Comparison of ENCODE assay signal across 9 cellular contexts in genomic region chrX:119467433-119467832, GRCh38. TPM values are rescaled to one million over a fixed set of nuclear protein-coding genes. Genes with fewer than 3 reads are reported as not detected.
A peak's percentile ranks its signal among the peaks of the same experiment; 100 is the strongest.
DNase-seq lines count a peak whose midpoint lies in the region; ATAC-seq, FAIRE-seq and TF ChIP-seq lines count a peak whose summit lies in the region.
"Had no signal": no experiment of that assay in that cellular context is flagged by ENCODE, and none has a peak within 500 bp of the region (broad histone marks: within the 10 kb centered on the region; RNA-seq: fewer than 3 reads in every experiment).

No MANE protein-coding gene starts in this region.

- H3K9me3 ChIP-seq in CD8-positive, alpha-beta T cell (ENCODE audit: low read length) = no peaks in the 10 kb centered on the region
- no peaks in the 10 kb centered on the region; the same call in 1 of the 2 replicates for H3K9me3 ChIP-seq in HUES6 (ENCODE audit: control insufficient read depth, insufficient read depth, low read depth, low read length)
- no peaks in the 10 kb centered on the region; the same call in 2 of the 3 replicates for H3K9me3 ChIP-seq in GM12878 (replicated peaks; ENCODE audit: control insufficient read depth, insufficient read depth, low read length)
- no peaks in the 10 kb centered on the region for H3K9me3 ChIP-seq in mucosa of descending colon

- no peak overlapping the region for H2AFZ ChIP-seq in GM12878 (ENCODE audit: control insufficient read depth, low read depth, low read length)

- no peak for ATAC-seq in CD8-positive, alpha-beta T cell
- ATAC-seq in GM12878 (no peak), mucosa of descending colon (no peak), HG03095 (IDR thresholded peaks at IDR 0.05; ENCODE audit: unreplicated experiment) (no peak)

- no peaks in the 10 kb centered on the region for H3K27me3 Mint-ChIP-seq in CD8-positive, alpha-beta T cell (ENCODE audit: low read depth)
- no peaks in the 10 kb centered on the region for H3K27me3 Mint-ChIP-seq in nephron (ENCODE audit: low read depth)

- H3K4me2 ChIP-seq in GM12878 (ENCODE audit: control insufficient read depth, insufficient read depth) = peak overlapping the region; percentile 87

- no peak overlapping the region for H3K4me3 ChIP-seq in CD8-positive, alpha-beta T cell (ENCODE audit: low read depth, low read length)
- peak overlapping the region; percentile 54; the same call in 1 of the 2 replicates for H3K4me3 ChIP-seq in HUES6 (ENCODE audit: low read depth, low read length)
- no peak overlapping the region for H3K4me3 ChIP-seq in GM12878
- H3K4me3 ChIP-seq in mucosa of descending colon = no peak overlapping the region

- TF ChIP-seq CTCF in CD8-positive, alpha-beta T cell (IDR thresholded peaks at IDR 0.05) = no peak
- TF ChIP-seq CTCF in GM12878 (IDR thresholded peaks at IDR 0.05 in 2 of 3, conservative IDR thresholded peaks at IDR 0.05 in 1 of 3; ENCODE audit: control insufficient read depth in 2 of 3, extremely low read depth in 1 of 3, insufficient read depth in 1 of 3, low read depth in 3 of 3, low read length in 3 of 3) (no peak), nephron (IDR thresholded peaks at IDR 0.05; ENCODE audit: unreplicated experiment in 3 of 3) (no peak), mucosa of descending colon (IDR thresholded peaks at IDR 0.05) (no peak)

- no peak overlapping the region for H3K27ac ChIP-seq in CD8-positive, alpha-beta T cell (ENCODE audit: low read depth, low read length)
- H3K27ac ChIP-seq in HUES6 (ENCODE audit: low read depth, low read length) (no peak overlapping the region), GM12878 (ENCODE audit: control insufficient read depth, insufficient read depth) (no peak overlapping the region)
- H3K27ac ChIP-seq: cardiac muscle cell had no signal

- no peaks in the 10 kb centered on the region for H3K9me3 Mint-ChIP-seq in CD8-positive, alpha-beta T cell
- H3K9me3 Mint-ChIP-seq in nephron = peaks cover 3% of the 10 kb centered on the region

- WGBS in GM12878 (ENCODE audit: insufficient coverage, insufficient replicate concordance, low lambda C conversion rate, missing lambda C conversion rate) = 33% methylated on average over 6 of the region's 6 CpGs

- no peak for TF ChIP-seq RAD21 in GM12878 (IDR thresholded peaks at IDR 0.05; ENCODE audit: insufficient read depth, low read depth, low read length)

- RAD21 ChIA-PET in GM12878 (lab: Charles Lee; ENCODE audit: unreplicated experiment) = no interaction called here

- H3K27me3 ChIP-seq in CD8-positive, alpha-beta T cell (ENCODE audit: insufficient read depth, low read length) = no peaks in the 10 kb centered on the region
- H3K27me3 ChIP-seq in HUES6 (ENCODE audit: control insufficient read depth, insufficient read depth, low read length) (no peaks in the 10 kb centered on the region; the same call in 1 of the 2 replicates), GM12878 (replicated peaks in 1 of 2; ENCODE audit: control insufficient read depth in 2 of 2, insufficient read depth in 2 of 2, low read length in 1 of 2) (no peaks in the 10 kb centered on the region)
- H3K27me3 ChIP-seq: cardiac muscle cell had no signal

- DNase-seq in CD8-positive, alpha-beta T cell = no peak
- DNase-seq in GM12878 (ENCODE audit: low read depth, low spot score) = no peak
- DNase-seq in SIG-M5 treated with dmso at 0.1 percent for 504 hours (lab: John Stamatoyannopoulos, UW; ENCODE audit: unreplicated experiment) = no peak
- no peak for DNase-seq in mucosa of descending colon
- no peak for DNase-seq in retina

- CTCF ChIA-PET in CD8-positive, alpha-beta T cell (lab: Charles Lee) = interaction anchor here (6.3 kb wide), 1 partner anchor 16 kb away, joined by 39 read pairs; no protein-coding TSS in a partner anchor
- CTCF ChIA-PET in GM12878 (lab: Yijun Ruan, JAX) = interaction anchor here (1.4 kb wide), 1 partner anchor 11 kb away, joined by 5 read pairs; no protein-coding TSS in a partner anchor

- peaks cover 10% of the 10 kb centered on the region for H3K36me3 ChIP-seq in CD8-positive, alpha-beta T cell (ENCODE audit: insufficient read depth, low read length)
- H3K36me3 ChIP-seq in HUES6 (ENCODE audit: control insufficient read depth, insufficient read depth, low read length) (peaks cover 21% of the 10 kb centered on the region), GM12878 (ENCODE audit: control insufficient read depth in 2 of 2, insufficient read depth in 2 of 2, low read length in 1 of 2) (peaks cover 0 to 6% of the 10 kb centered on the region in 2 experiments; a peak in 1 of 4 replicates), mucosa of descending colon (ENCODE audit: low read depth) (no peaks in the 10 kb centered on the region)

- intact Hi-C loops in CD8-positive, alpha-beta T cell (cut with DNase I, micrococcal nuclease) = loop anchor here (5.0 to 10.0 kb wide), 9 partner anchors 105 to 1120 kb away; partner anchors contain the start of genes NKAP (in 2 of the 2), PGRMC1 (in 2 of the 2), UBE2A (in 1 of the 2) and UPF3B (in 1 of the 2)
- intact Hi-C loops in GM12878 (cut with micrococcal nuclease; ENCODE audit: unreplicated experiment) (no loop called here), mucosa of descending colon (cut with DNase I, micrococcal nuclease) (no loop called here)

- no peaks in the 10 kb centered on the region; the same call in 1 of the 2 replicates for H4K20me1 ChIP-seq in GM12878 (ENCODE audit: control insufficient read depth, insufficient read depth)

- no peak for FAIRE-seq in GM12878 (lab: Jason Lieb, UNC)

- TF ChIP-seq EP300 in GM12878 (IDR thresholded peaks at IDR 0.05; ENCODE audit: borderline replicate concordance in 1 of 2, control insufficient read depth in 1 of 2, low read depth in 2 of 2, low read length in 2 of 2) = no peak

- in situ Hi-C loops in GM12878 (cut with MboI) = no loop called here

- peaks cover 11% of the 10 kb centered on the region for H3K4me1 Mint-ChIP-seq in CD8-positive, alpha-beta T cell (ENCODE audit: low read depth)
- no peaks in the 10 kb centered on the region for H3K4me1 Mint-ChIP-seq in nephron

- H3K27ac Mint-ChIP-seq in CD8-positive, alpha-beta T cell = no peak overlapping the region
- H3K27ac Mint-ChIP-seq in nephron = no peak overlapping the region

- SMC1A ChIA-PET in GM12878 (lab: Charles Lee; ENCODE audit: uncharacterized antibody, unreplicated experiment) = no interaction called here

- H3K9ac ChIP-seq in HUES6 (ENCODE audit: low read length) (no peak overlapping the region), GM12878 (ENCODE audit: control insufficient read depth, insufficient read depth, low read length) (no peak overlapping the region)

- H3K4me1 ChIP-seq in CD8-positive, alpha-beta T cell (ENCODE audit: insufficient read depth, low read length) = peaks cover 15% of the 10 kb centered on the region
- H3K4me1 ChIP-seq in HUES6 (ENCODE audit: control insufficient read depth, insufficient read depth, low read length) (peaks cover 7% of the 10 kb centered on the region; the same call in 1 of the 2 replicates), GM12878 (ENCODE audit: control insufficient read depth, insufficient read depth, low read length) (no peaks in the 10 kb centered on the region; the same call in 1 of the 2 replicates), mucosa of descending colon (ENCODE audit: low read depth) (no peaks in the 10 kb centered on the region)

- H3K36me3 Mint-ChIP-seq in CD8-positive, alpha-beta T cell = peaks cover 21% of the 10 kb centered on the region
- H3K36me3 Mint-ChIP-seq in nephron (ENCODE audit: low read depth) = peaks cover 18% of the 10 kb centered on the region

- no TSS peak for BruUV-seq in GM12878 (replicated peaks; lab: Mats Ljungman, UMichigan)

- H3K79me2 ChIP-seq in GM12878 (ENCODE audit: control insufficient read depth, insufficient read depth, low read length) = peaks cover 15% of the 10 kb centered on the region

- POLR2A ChIA-PET in CD8-positive, alpha-beta T cell (lab: Charles Lee) = no interaction called here
- POLR2A ChIA-PET in GM12878 (lab: Charles Lee) = interaction anchor here (0.7 to 4.5 kb wide), 2 partner anchors 10 to 15 kb away, joined by 3 to 21 read pairs; no protein-coding TSS in a partner anchor

- H3K4me3 Mint-ChIP-seq in CD8-positive, alpha-beta T cell = peak overlapping the region; percentile 11
- H3K4me3 Mint-ChIP-seq in nephron = peak overlapping the region in 2 of 3 experiments; percentile 21 to 45

- no peak for TF ChIP-seq POLR2A in GM12878 (IDR thresholded peaks at IDR 0.05; ENCODE audit: low read depth, low read length)

RNA-seq across cellular contexts. Expression of gene SLC25A5, which starts 0.8 kb away (rescaled TPM):
- 100 to 1,000 TPM; 174 to 182 TPM for total RNA-seq in CD8-positive, alpha-beta T cell
- 30.9 and 34.2 TPM in 2 replicates for total RNA-seq in GM12878 (2013; cell fraction: nucleolus; rRNA removed)
- 397 and 425 TPM in 2 replicates for total RNA-seq in GM12878 (2014; rRNA removed)
- 361 and 366 TPM in 2 replicates for total RNA-seq in GM12878 (2014; rRNA removed; fragmentation: Illumina TruSeq; extraction: Trizol)
- 625 and 628 TPM in 2 replicates for total RNA-seq in GM12878 (2021)
- polyA plus RNA-seq in GM12878 (2011; ENCODE audit: low read depth) = 314 TPM
- polyA plus RNA-seq in GM12878 (2011; rRNA removed) = 282 and 438 TPM in 2 replicates
- 707 and 822 TPM in 2 replicates for polyA plus RNA-seq in GM12878 (2011; cell fraction: cytosol; rRNA removed)
- polyA plus RNA-seq in GM12878 (2011; cell fraction: nucleus; rRNA removed) = 351 and 383 TPM in 2 replicates
- polyA plus RNA-seq in GM12878 (2012) = 414 and 429 TPM in 2 replicates
- polyA plus RNA-seq in GM12878 (2014; fragmentation: Illumina TruSeq; extraction: Trizol) = 464 and 490 TPM in 2 replicates
- 1,000 to 10,000 TPM; 2,068 to 3,863 TPM for polyA plus RNA-seq in GM12878 (2014; fragmentation: Nextera tagmentation; extraction: Ambion mirVana)
- 602 and 608 TPM in 2 replicates for polyA plus RNA-seq in GM12878 (2014; rRNA removed)
- 100 to 1,000 TPM; 665 to 690 TPM for polyA plus RNA-seq in GM12878 (2016; fragmentation: Nextera tagmentation; extraction: Ambion mirVana)
- polyA minus RNA-seq in GM12878 (2011; rRNA and poly(A)+ RNA removed) = 426 and 638 TPM in 2 replicates
- polyA minus RNA-seq in GM12878 (2011; cell fraction: cytosol; rRNA and poly(A)+ RNA removed) = 204 and 215 TPM in 2 replicates
- polyA minus RNA-seq in GM12878 (2011; cell fraction: nucleus; rRNA and poly(A)+ RNA removed) = 53.8 and 75.2 TPM in 2 replicates
- total RNA-seq in mucosa of descending colon = 1,000 to 10,000 TPM in 2 of 3 donors, 100 to 1,000 TPM in 1; 599 to 1,194 (median 1,087) TPM

Comparison
In these comparisons a context has a peak if more than half of its experiments do, and no peak if none do; other contexts are left out.
1. intact Hi-C loops: an anchor here in CD8-positive, alpha-beta T cell (5.0 to 10.0 kb wide); none called in GM12878 and mucosa of descending colon.